In genomic region chr5:156432830-156433105, GRCh38 we compare ENCODE assay signal across 15 cellular contexts.
DNase-seq lines count a peak whose midpoint lies in the region; ATAC-seq and TF ChIP-seq lines count a peak whose summit lies in the region.
"Had no signal": no experiment of that assay in that cellular context is flagged by ENCODE, and none has a peak within 500 bp of the region (broad histone marks: within the 10 kb centered on the region; RNA-seq: fewer than 3 reads in every experiment).

No MANE protein-coding gene starts in this region.

- TF ChIP-seq CTCF in foreskin keratinocyte (conservative IDR thresholded peaks at IDR 0.05) (no peak), omental fat pad (IDR thresholded peaks at IDR 0.05) (no peak)

- no peak overlapping the region for H3K9ac ChIP-seq in mesenchymal stem cell (ENCODE audit: low read length)
- H3K9ac ChIP-seq: BLaER1 treated with 17β-estradiol and CSF1 and Interleukin-3, amounts not matched to agents 10 nM and 100 nM; GM23248 had no signal

- 92% methylated on average over 1 of the region's 1 CpG for WGBS in mesenchymal stem cell

- H2BK12ac ChIP-seq in mesenchymal stem cell (ENCODE audit: low read length in 2 of 2), result no peak overlapping the region

- H3K27me3 ChIP-seq in mesenchymal stem cell (ENCODE audit: control insufficient read depth in 1 of 2, insufficient read depth in 1 of 2, low read length in 2 of 2) (no peaks in the 10 kb centered on the region), foreskin keratinocyte (no peaks in the 10 kb centered on the region)
- H3K27me3 ChIP-seq: BLaER1 treated with 17β-estradiol and CSF1 and Interleukin-3, amounts not matched to agents 10 nM and 100 nM had no signal

- H3K23ac ChIP-seq in mesenchymal stem cell (ENCODE audit: low read length in 2 of 2), result no peak overlapping the region

- no peak overlapping the region for H3K14ac ChIP-seq in mesenchymal stem cell (ENCODE audit: low read length in 2 of 2)

- no peak overlapping the region for H3K4ac ChIP-seq in mesenchymal stem cell (ENCODE audit: low read depth in 1 of 2, low read length in 2 of 2)

- ATAC-seq in HG02840 (IDR thresholded peaks at IDR 0.05; ENCODE audit: low FRiP score, unreplicated experiment), result no peak
- no peak for ATAC-seq in foreskin keratinocyte
- ATAC-seq in omental fat pad (ENCODE audit: low FRiP score), result no peak
- ATAC-seq: HCT116 had no signal

- no peak overlapping the region for H2BK120ac ChIP-seq in mesenchymal stem cell (ENCODE audit: low read depth, low read length)

- in situ Hi-C loops in SK-MEL-5 (cut with HindIII; ENCODE audit: low pct_unique_long_range_greater_than_20kb, low sequenced_read_pairs), result no loop called here

- H2BK15ac ChIP-seq in mesenchymal stem cell (ENCODE audit: low read depth, poor library complexity, severe bottlenecking), result no peak overlapping the region

- H2AK5ac ChIP-seq in mesenchymal stem cell (ENCODE audit: low read length, severe bottlenecking), result no peak overlapping the region

- H3K18ac ChIP-seq in mesenchymal stem cell (ENCODE audit: low read depth in 1 of 2, low read length in 2 of 2), result peak overlapping the region in 1 of 2 experiments; percentile 29

- no peaks in the 10 kb centered on the region for H3K4me1 ChIP-seq in mesenchymal stem cell (ENCODE audit: control insufficient read depth, insufficient read depth, low read depth, low read length)
- H3K4me1 ChIP-seq in foreskin keratinocyte, result no peaks in the 10 kb centered on the region
- H3K4me1 ChIP-seq: BLaER1 treated with 17β-estradiol and CSF1 and Interleukin-3, amounts not matched to agents 10 nM and 100 nM had no signal

- no peak overlapping the region for H3K27ac ChIP-seq in mesenchymal stem cell (ENCODE audit: low read length, poor library complexity, severe bottlenecking)
- H3K27ac ChIP-seq in foreskin keratinocyte, result no peak overlapping the region
- H3K27ac ChIP-seq: 22Rv1; BLaER1 treated with 17β-estradiol and CSF1 and Interleukin-3, amounts not matched to agents 10 nM and 100 nM; GM23248 had no signal

- H3K36me3 ChIP-seq in mesenchymal stem cell (ENCODE audit: control insufficient read depth in 1 of 2, insufficient read depth in 2 of 2, low read depth in 1 of 2, low read length in 2 of 2), result no peaks in the 10 kb centered on the region
- H3K36me3 ChIP-seq: BLaER1 treated with 17β-estradiol and CSF1 and Interleukin-3, amounts not matched to agents 10 nM and 100 nM had no signal

- H2AFZ ChIP-seq in mesenchymal stem cell (ENCODE audit: low read depth, low read length), result no peak overlapping the region
- H2AFZ ChIP-seq: GM23248 had no signal

- peaks cover 6% of the 10 kb centered on the region for H3K9me3 ChIP-seq in mesenchymal stem cell (ENCODE audit: control insufficient read depth, low read length)

- H3K4me3 ChIP-seq in mesenchymal stem cell (ENCODE audit: insufficient read depth in 1 of 2, low read depth in 1 of 2, low read length in 2 of 2), result no peak overlapping the region
- H3K4me3 ChIP-seq: BLaER1 treated with 17β-estradiol and CSF1 and Interleukin-3, amounts not matched to agents 10 nM and 100 nM; GM23248 had no signal

- H2BK5ac ChIP-seq in mesenchymal stem cell (ENCODE audit: low read depth, low read length, poor library complexity, severe bottlenecking), result no peak overlapping the region

- no peak overlapping the region for H4K91ac ChIP-seq in mesenchymal stem cell (ENCODE audit: low read length)

- H3K4me2 ChIP-seq in mesenchymal stem cell (ENCODE audit: low read length, poor library complexity, severe bottlenecking), result no peak overlapping the region
- H3K4me2 ChIP-seq: BLaER1 treated with 17β-estradiol and CSF1 and Interleukin-3, amounts not matched to agents 10 nM and 100 nM had no signal

- no peaks in the 10 kb centered on the region for H3K79me1 ChIP-seq in mesenchymal stem cell (replicated peaks; ENCODE audit: low read length, poor library complexity, severe bottlenecking)

- DNase-seq in ELF-1 (ENCODE audit: low read depth, low spot score), result peak; percentile 16
- peak; percentile 69 for DNase-seq in SK-MEL-5 (ENCODE audit: low read depth, low spot score)
- DNase-seq in mesenchymal stem cell, result no peak
- no peak for DNase-seq in foreskin keratinocyte
- DNase-seq in omental fat pad (ENCODE audit: low spot score), result no peak
- DNase-seq: CD4-positive, alpha-beta T cell; CD8-positive, alpha-beta memory T cell; DMS 273 treated with DMSO at 0.1 percent for 48 hours; DMS53; DMS79 treated with DMSO at 0.1 percent for 48 hours; GM23248 had no signal

- peak overlapping the region; percentile 38 for H4K8ac ChIP-seq in mesenchymal stem cell (ENCODE audit: low read length)

Comparison
In these comparisons a context has a peak if more than half of its experiments do, and no peak if none do; other contexts are left out.
1. DNase-seq: peak in ELF-1 (single experiment) and SK-MEL-5 (single experiment); none in mesenchymal stem cell (single experiment), foreskin keratinocyte (0 of 2) and omental fat pad (single experiment).